In the genomic region with DNA sequence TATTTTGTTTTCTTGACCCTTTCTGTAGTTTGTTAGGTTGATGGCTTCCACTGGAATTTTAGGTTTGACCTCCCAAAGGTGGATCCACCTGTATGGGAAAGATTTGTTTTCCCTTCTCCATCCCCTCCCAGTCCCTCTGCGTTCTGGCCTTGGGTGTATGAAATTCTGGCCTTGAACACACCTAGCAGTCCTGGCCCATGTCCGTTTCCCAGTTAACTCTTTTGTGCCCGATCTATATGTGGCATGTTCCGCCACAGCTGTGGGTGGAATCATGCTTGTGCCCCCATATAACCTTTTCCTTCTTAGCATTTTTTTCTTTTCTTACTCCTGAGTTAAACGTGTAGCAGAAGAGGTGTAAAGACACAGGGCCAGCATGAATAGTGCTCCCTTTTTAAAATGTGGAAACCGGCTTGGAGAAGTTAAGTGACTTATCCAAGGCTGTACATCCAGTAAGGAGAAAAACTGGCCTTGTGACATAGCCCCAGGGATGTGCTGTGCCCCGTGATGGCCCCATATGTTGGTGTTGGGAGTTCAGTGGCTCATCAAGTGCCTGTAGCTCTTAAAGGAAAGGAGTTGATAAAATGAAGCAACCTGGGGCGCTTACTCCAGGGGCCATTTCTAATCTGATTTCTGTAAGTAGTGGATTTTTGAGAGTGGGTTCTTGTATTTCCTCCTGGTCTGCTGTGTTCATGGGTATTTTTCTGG, we compare ENCODE assay signal across 1 cellular context.
TF ChIP-seq lines count a peak whose summit lies in the region.

No MANE protein-coding gene starts in this region.

TF ChIP-seq in GM12878, 131 proteins besides CTCF, POLR2A, EP300 and RAD21:
- TF ChIP-seq KDM1A (IDR thresholded peaks at IDR 0.05; ENCODE audit: borderline replicate concordance), result no peak
- 0 out of 2 replicates have a peak, but pooled peaks have one; percentile 22 for TF ChIP-seq MLLT1 (IDR thresholded peaks at IDR 0.05)
TF ChIP-seq in GM12878: peak in this region for 1.
